Comparison of ENCODE assay signal across 28 cellular contexts in the genomic region with DNA sequence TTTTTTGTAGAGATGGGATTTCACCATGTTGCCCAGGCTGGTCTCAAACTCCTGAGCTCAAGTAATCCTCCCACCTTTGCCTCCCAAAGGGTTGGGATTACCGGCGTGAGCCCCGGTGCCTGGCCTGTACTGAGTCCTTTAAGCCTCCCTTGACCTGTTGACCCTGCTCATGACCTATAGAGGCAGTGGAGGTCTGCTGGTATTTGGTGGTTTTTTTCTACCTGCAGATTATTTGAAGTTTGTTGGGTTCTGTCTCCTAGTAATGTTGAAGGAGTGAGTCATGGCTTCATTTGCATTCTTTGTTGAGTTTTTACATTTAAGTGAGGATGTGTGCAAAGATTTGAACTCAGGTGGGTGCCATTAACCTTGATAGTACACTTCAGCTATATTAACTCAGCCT. TPM values are rescaled to one million over a fixed set of nuclear protein-coding genes. Genes with fewer than 3 reads are reported as not detected.
DNase-seq lines count a peak whose midpoint lies in the region; ATAC-seq, FAIRE-seq and TF ChIP-seq lines count a peak whose summit lies in the region.
"Had no signal": no experiment of that assay in that cellular context is flagged by ENCODE, and none has a peak within 500 bp of the region (broad histone marks: within the 10 kb centered on the region; RNA-seq: fewer than 3 reads in every experiment).

No MANE protein-coding gene starts in this region.

- H4K8ac ChIP-seq in H1 (ENCODE audit: extremely low read depth, insufficient read depth, low read length) (no peak overlapping the region), trophoblast cell (ENCODE audit: low read depth, low read length) (no peak overlapping the region)

- H2BK5ac ChIP-seq in H1 (ENCODE audit: low read depth, low read length) (no peak overlapping the region), trophoblast cell (ENCODE audit: low read depth, low read length, poor library complexity) (no peak overlapping the region)

- H3K9me3 ChIP-seq in heart right ventricle: no peaks in the 10 kb centered on the region
- H3K9me3 ChIP-seq in H1 (ENCODE audit: insufficient read depth in 2 of 2, low read depth in 1 of 2, low read length in 1 of 2): no peaks in the 10 kb centered on the region
- H3K9me3 ChIP-seq in trophoblast cell (ENCODE audit: insufficient read depth, low read depth, low read length): peaks cover 2% of the 10 kb centered on the region
- H3K9me3 ChIP-seq in T-helper 17 cell (ENCODE audit: control insufficient read depth, low read length, poor library complexity, severe bottlenecking): no peaks in the 10 kb centered on the region
- H3K9me3 ChIP-seq: BLaER1, HAP-1 had no signal

- H3K27ac Mint-ChIP-seq in T-helper 17 cell (no peak overlapping the region), CD14-positive monocyte (no peak overlapping the region)
- H3K27ac Mint-ChIP-seq: CD4-positive, alpha-beta T cell; HFFc6 had no signal

- TF ChIP-seq CTCF in heart right ventricle (IDR thresholded peaks at IDR 0.05) (no peak), H1 (IDR thresholded peaks at IDR 0.05; ENCODE audit: control extremely low read depth in 1 of 3, insufficient read depth in 1 of 3, low read depth in 1 of 3, low read length in 3 of 3) (no peak), CD14-positive monocyte (IDR thresholded peaks at IDR 0.05) (no peak)

- H2BK120ac ChIP-seq in H1 (replicated peaks; ENCODE audit: low read depth, low read length) (no peak overlapping the region), trophoblast cell (ENCODE audit: insufficient read depth, low read length, poor library complexity) (no peak overlapping the region)

- no peak for TF ChIP-seq EP300 in H1 (IDR thresholded peaks at IDR 0.05; ENCODE audit: borderline replicate concordance in 1 of 2, low read depth in 2 of 2, low read length in 2 of 2)

- H3K23ac ChIP-seq in H1 (ENCODE audit: insufficient read length) (no peak overlapping the region), trophoblast cell (ENCODE audit: low read length) (no peak overlapping the region)

- no peak for TF ChIP-seq POLR2A in H1 (IDR thresholded peaks at IDR 0.05; ENCODE audit: control extremely low read depth in 1 of 2, low read depth in 2 of 2, low read length in 2 of 2)

- no peak overlapping the region for H2BK15ac ChIP-seq in H1 (ENCODE audit: low read length)

- H3K79me2 ChIP-seq in H1 (ENCODE audit: control insufficient read depth in 1 of 2, insufficient read depth in 2 of 2, low read length in 2 of 2) (no peaks in the 10 kb centered on the region), trophoblast cell (ENCODE audit: control insufficient read depth, insufficient read depth, low read length, poor library complexity) (no peaks in the 10 kb centered on the region)

- H3K56ac ChIP-seq in H1 (replicated peaks; ENCODE audit: insufficient read length, low read depth, low read length): no peak overlapping the region

- TF ChIP-seq RAD21 in H1 (IDR thresholded peaks at IDR 0.05 in 1 of 2, conservative IDR thresholded peaks at IDR 0.05 in 1 of 2; ENCODE audit: low read depth in 2 of 2, low read length in 2 of 2): no peak

- H3K27me3 Mint-ChIP-seq in T-helper 17 cell: peaks cover 52% of the 10 kb centered on the region
- peaks cover 7 to 11% (median 9%) of the 10 kb centered on the region in 3 donors for H3K27me3 Mint-ChIP-seq in CD14-positive monocyte (ENCODE audit: low read depth in 3 of 3)

- no peak for FAIRE-seq in H1 (lab: Jason Lieb, UNC)
- FAIRE-seq: D721Med, G401.6, HTR-8/SVneo had no signal

- H3K4me3 Mint-ChIP-seq in T-helper 17 cell (no peak overlapping the region), CD14-positive monocyte (no peak overlapping the region)
- H3K4me3 Mint-ChIP-seq: CD4-positive, alpha-beta T cell; HFFc6 had no signal

- ATAC-seq in heart right ventricle (no peak), left cardiac atrium (no peak), T-helper 17 cell (no peak)

- H3K18ac ChIP-seq in H1 (ENCODE audit: extremely low read depth, low read length) (no peak overlapping the region), trophoblast cell (ENCODE audit: low read length) (no peak overlapping the region)

- no peak overlapping the region for H3K9ac ChIP-seq in H1 (replicated peaks in 1 of 4; ENCODE audit: extremely low read depth in 1 of 4, low read depth in 3 of 4, low read length in 3 of 4)
- H3K9ac ChIP-seq in trophoblast cell (ENCODE audit: low read length): no peak overlapping the region
- H3K9ac ChIP-seq: BLaER1, GM23248 had no signal

- H3K9me3 Mint-ChIP-seq in CD14-positive monocyte: no peaks in the 10 kb centered on the region
- H3K9me3 Mint-ChIP-seq: CD4-positive, alpha-beta T cell; HFFc6 had no signal

- H3K27me3 ChIP-seq in heart right ventricle (no peaks in the 10 kb centered on the region), H1 (replicated peaks in 1 of 4; ENCODE audit: control insufficient read depth in 3 of 4, extremely low read depth in 1 of 4, insufficient read depth in 3 of 4, low read length in 3 of 4) (no peaks in the 10 kb centered on the region), trophoblast cell (ENCODE audit: insufficient read depth, low read length) (no peaks in the 10 kb centered on the region)
- H3K27me3 ChIP-seq: BLaER1 had no signal

- H2BK20ac ChIP-seq in H1 (ENCODE audit: low read length): no peak overlapping the region

- H3K27ac ChIP-seq in heart right ventricle (peak overlapping the region in 9 of 10 donors; percentile 70 to 91 (median 86)), H1 (ENCODE audit: low read depth, low read length) (no peak overlapping the region), trophoblast cell (ENCODE audit: low read depth, low read length) (no peak overlapping the region)
- H3K27ac ChIP-seq: BLaER1, GM23248 had no signal

- H4K5ac ChIP-seq in H1 (ENCODE audit: insufficient read length, low read depth, low read length): no peak overlapping the region

- peaks cover 10 to 34% (median 22%) of the 10 kb centered on the region in 9 donors for H3K4me1 ChIP-seq in heart right ventricle
- no peaks in the 10 kb centered on the region for H3K4me1 ChIP-seq in H1 (replicated peaks in 1 of 4; ENCODE audit: control insufficient read depth in 3 of 4, insufficient read depth in 4 of 4, low read length in 3 of 4)
- H3K4me1 ChIP-seq in trophoblast cell (ENCODE audit: control insufficient read depth in 1 of 2, insufficient read depth in 2 of 2, low read length in 2 of 2): peaks cover 1 to 4% of the 10 kb centered on the region in 2 experiments
- H3K4me1 ChIP-seq: HAP-1 had no signal

- H3K79me1 ChIP-seq in H1 (ENCODE audit: low read depth, low read length) (no peaks in the 10 kb centered on the region), trophoblast cell (ENCODE audit: low read length) (no peaks in the 10 kb centered on the region)

- H3K4me2 ChIP-seq in H1 (ENCODE audit: insufficient read depth in 1 of 2, low read depth in 2 of 2, low read length in 2 of 2): no peak overlapping the region
- no peak overlapping the region for H3K4me2 ChIP-seq in trophoblast cell (ENCODE audit: low read length)
- H3K4me2 ChIP-seq: BLaER1 had no signal

- H2AFZ ChIP-seq in H1 (ENCODE audit: low read length) (no peak overlapping the region), trophoblast cell (ENCODE audit: insufficient read depth, low read length, poor library complexity) (no peak overlapping the region)
- H2AFZ ChIP-seq: GM23248 had no signal

- no peak overlapping the region for H3K4me3 ChIP-seq in heart right ventricle
- H3K4me3 ChIP-seq in H1 (ENCODE audit: extremely low read depth in 1 of 4, insufficient read depth in 2 of 4, low read depth in 3 of 4, low read length in 4 of 4): no peak overlapping the region
- H3K4me3 ChIP-seq in trophoblast cell (ENCODE audit: low read depth, low read length): no peak overlapping the region
- H3K4me3 ChIP-seq: BLaER1, GM23248, HAP-1 had no signal

- H4K91ac ChIP-seq in H1 (replicated peaks; ENCODE audit: insufficient read length, low read length) (no peak overlapping the region), trophoblast cell (ENCODE audit: low read depth, low read length) (no peak overlapping the region)

- no peak overlapping the region for H4K12ac ChIP-seq in trophoblast cell (ENCODE audit: low read depth, low read length)

- H2BK12ac ChIP-seq in H1 (ENCODE audit: low read depth, low read length) (no peak overlapping the region), trophoblast cell (ENCODE audit: low read length) (no peak overlapping the region)

- no peaks in the 10 kb centered on the region for H4K20me1 ChIP-seq in H1 (replicated peaks in 1 of 2; ENCODE audit: control insufficient read depth in 1 of 2, insufficient read depth in 2 of 2, low read length in 2 of 2)
- H4K20me1 ChIP-seq: BLaER1 had no signal

- H2AK5ac ChIP-seq in H1 (ENCODE audit: low read depth, low read length): no peak overlapping the region
- H2AK5ac ChIP-seq in trophoblast cell (ENCODE audit: low read length): no peak overlapping the region

- H3K36me3 ChIP-seq in heart right ventricle: no peaks in the 10 kb centered on the region
- no peaks in the 10 kb centered on the region for H3K36me3 ChIP-seq in H1 (ENCODE audit: control insufficient read depth in 2 of 4, insufficient read depth in 4 of 4, low read length in 3 of 4)
- no peaks in the 10 kb centered on the region for H3K36me3 ChIP-seq in trophoblast cell (ENCODE audit: control insufficient read depth in 1 of 2, insufficient read depth in 2 of 2, low read length in 2 of 2)
- H3K36me3 ChIP-seq: BLaER1, HAP-1 had no signal

- CTCF ChIA-PET in H1 (lab: Charles Lee; ENCODE audit: partially characterized antibody): interaction anchor here (0.8 to 5.0 kb wide), 9 partner anchors 8 to 70 kb away, joined by 3 to 32 read pairs (median 5); partner anchors contain the start of gene NPPA

- DNase-seq in heart right ventricle (no peak), left cardiac atrium (no peak), M059J (ENCODE audit: low read depth) (peak; percentile 27), H1 (ENCODE audit: low read depth in 1 of 2, low spot score in 2 of 2) (no peak), trophoblast cell (peak; percentile 12 to 87), T-helper 17 cell (no peak), T-helper 2 cell (no peak), CD14-positive monocyte (ENCODE audit: low spot score) (no peak)
- DNase-seq: CD4-positive, alpha-beta T cell; GM23248; HFFc6; KG1; NCI-H1092; NCI-H1417 treated with DMSO at 0.1 percent for 48 hours; NCI-H2029; NCI-H446 treated with DMSO at 0.1 percent for 48 hours; NCI-H526; NCI-H82; NK-92 treated with Interleukin-12 subunit alpha and Interleukin-12 subunit beta, amount 100 ng/mL, for 24 hours; RPMI8226; SHP77 treated with DMSO at 0.1 percent for 48 hours had no signal

- WGBS in heart right ventricle, 2 donors: 95 to 96% methylated on average over 3 of the region's 3 CpGs
- WGBS in H1 (ENCODE audit: extremely low coverage in 1 of 2, insufficient coverage in 1 of 2, insufficient read length in 1 of 2, insufficient replicate concordance in 2 of 2, low coverage in 1 of 2, low lambda C conversion rate in 2 of 2, missing lambda C conversion rate in 1 of 2), 2 experiments: 95% methylated on average over 3 of the region's 3 CpGs; no CpG with 5 or more reads in 1 of the 2 experiments
- no CpG with 5 or more reads among the region's 3 CpGs for WGBS in trophoblast cell (ENCODE audit: extremely low coverage, insufficient coverage, insufficient read length)

- POLR2A ChIA-PET in H1 (lab: Charles Lee; ENCODE audit: partially characterized antibody): interaction anchor here (7.1 kb wide), 1 partner anchor 35 kb away, joined by 47 read pairs; no protein-coding TSS in a partner anchor

- H3K23me2 ChIP-seq in H1 (ENCODE audit: low read depth, low read length): no peaks in the 10 kb centered on the region; the same call in 1 of the 2 replicates

- peaks cover 4% of the 10 kb centered on the region for H3K4me1 Mint-ChIP-seq in T-helper 17 cell
- H3K4me1 Mint-ChIP-seq in CD14-positive monocyte: no peaks in the 10 kb centered on the region

- H3K4ac ChIP-seq in H1 (replicated peaks; ENCODE audit: insufficient read length, low read depth, low read length): no peak overlapping the region
- no peak overlapping the region for H3K4ac ChIP-seq in trophoblast cell (ENCODE audit: low read depth, low read length)

- intact Hi-C loops in heart right ventricle (cut with DNase I) (no loop called here), left cardiac atrium (cut with DNase I) (no loop called here), CD14-positive monocyte (cut with micrococcal nuclease) (no loop called here)

- H3K14ac ChIP-seq in H1 (ENCODE audit: insufficient read length): no peak overlapping the region
- H3K14ac ChIP-seq in trophoblast cell (ENCODE audit: low read length): no peak overlapping the region

- H3K36me3 Mint-ChIP-seq in T-helper 17 cell (ENCODE audit: low read depth) (no peaks in the 10 kb centered on the region), CD14-positive monocyte (no peaks in the 10 kb centered on the region)

RNA-seq across cellular contexts. Expression of gene NPPB, which starts 14.7 kb away (rescaled TPM):
- total RNA-seq in heart right ventricle (1,000 to 10,000 TPM in 1 of 10 donors, 100 to 1,000 TPM in 5, 10 to 100 TPM in 1, 1 to 10 TPM in 3; 1.1 to 4,616 (median 291) TPM), left cardiac atrium (1,000 to 10,000 TPM in 1 of 2 donors, 100 to 1,000 TPM in 1; 368 to 4,414 TPM), T-helper 17 cell (not detected)
- polyA plus RNA-seq in heart right ventricle (over 10,000 TPM in 1 of 2 donors, 10 to 100 TPM in 1; 46.2 to 15,996 TPM), H1 (2011; rRNA removed) (0.36 and 0.77 TPM in 2 replicates), CD14-positive monocyte (not detected)
- 7.0 and 20.0 TPM in 2 replicates for total RNA-seq in M059J (2014; rRNA removed; shearing (Covaris generic))
- 0.91 and 1.2 TPM in 2 replicates for total RNA-seq in H1 (2021; fragmentation: NEBNext Ultra II Directional; extraction: Animal tissue kit (Norgen Biotek cat#: 25700))
- polyA plus RNA-seq in H1 (2011; cell fraction: cytosol; rRNA removed): 0.18 TPM
- polyA plus RNA-seq in H1 (2011; cell fraction: nucleus; rRNA removed): 0.19 TPM
- 0.27 to 0.49 TPM in 2 of 4 replicates, not detected in the others for polyA plus RNA-seq in H1 (2012, experiment 1 of 2)
- polyA plus RNA-seq in H1 (2012, experiment 2 of 2): 0.67 TPM
- 1.8 TPM for polyA plus RNA-seq in H1 (2013, experiment 1 of 2)
- 2.2 TPM for polyA plus RNA-seq in H1 (2013, experiment 2 of 2)
- polyA minus RNA-seq in H1 (2011; rRNA and poly(A)+ RNA removed): not detected in 2 replicates
- polyA minus RNA-seq in H1 (2011; cell fraction: cytosol; rRNA and poly(A)+ RNA removed): not detected
- not detected for polyA minus RNA-seq in H1 (2011; cell fraction: nucleus; rRNA and poly(A)+ RNA removed)
- 59.2 and 70.8 TPM in 2 replicates for polyA plus RNA-seq in trophoblast cell (2013)
- total RNA-seq: CD4-positive, alpha-beta T cell; GM23248; HFFc6 had no signal
- polyA plus RNA-seq: AG04450, GM23248 had no signal

RNA-seq across cellular contexts. Expression of gene NPPA, which starts 25.8 kb away (rescaled TPM):
- total RNA-seq in heart right ventricle (1,000 to 10,000 TPM in 2 of 10 donors, 100 to 1,000 TPM in 5, 10 to 100 TPM in 2, 1 to 10 TPM in 1; 5.8 to 2,762 (median 663) TPM), left cardiac atrium (over 10,000 TPM; 22,081 to 58,150 TPM), T-helper 17 cell (not detected)
- polyA plus RNA-seq in heart right ventricle (1,000 to 10,000 TPM in 1 of 2 donors, 10 to 100 TPM in 1; 16.4 to 2,201 TPM), H1 (2011; rRNA removed) (not detected in 2 replicates), CD14-positive monocyte (not detected)
- not detected in 2 replicates for total RNA-seq in M059J (2014; rRNA removed; shearing (Covaris generic))
- not detected in 2 replicates for total RNA-seq in H1 (2021; fragmentation: NEBNext Ultra II Directional; extraction: Animal tissue kit (Norgen Biotek cat#: 25700))
- not detected for polyA plus RNA-seq in H1 (2011; cell fraction: cytosol; rRNA removed)
- polyA plus RNA-seq in H1 (2011; cell fraction: nucleus; rRNA removed): not detected
- polyA plus RNA-seq in H1 (2012, experiment 1 of 2): 0.28 to 0.62 TPM in 2 of 4 replicates, not detected in the others
- polyA plus RNA-seq in H1 (2012, experiment 2 of 2): not detected
- polyA plus RNA-seq in H1 (2013, experiment 1 of 2): not detected
- polyA plus RNA-seq in H1 (2013, experiment 2 of 2): not detected
- polyA minus RNA-seq in H1 (2011; rRNA and poly(A)+ RNA removed): not detected in 2 replicates
- polyA minus RNA-seq in H1 (2011; cell fraction: cytosol; rRNA and poly(A)+ RNA removed): not detected
- not detected for polyA minus RNA-seq in H1 (2011; cell fraction: nucleus; rRNA and poly(A)+ RNA removed)
- not detected in 2 replicates for polyA plus RNA-seq in trophoblast cell (2013)
- total RNA-seq: A172; CD4-positive, alpha-beta T cell; GM23248; HFFc6 had no signal
- polyA plus RNA-seq: AG04450, GM23248 had no signal

RNA-seq across cellular contexts. Expression of gene KIAA2013, which starts 52.8 kb away (rescaled TPM):
- total RNA-seq in heart right ventricle (10 to 100 TPM; 35.5 to 47.8 (median 39.0) TPM), left cardiac atrium (10 to 100 TPM; 31.2 to 36.2 TPM), T-helper 17 cell (10 to 100 TPM; 17.5 to 20.6 TPM)
- polyA plus RNA-seq in heart right ventricle (10 to 100 TPM; 23.3 to 44.7 TPM), H1 (2011; rRNA removed) (114 and 120 TPM in 2 replicates), CD14-positive monocyte (10 to 100 TPM; 31.7 to 74.0 TPM)
- 78.4 and 109 TPM in 2 replicates for total RNA-seq in M059J (2014; rRNA removed; shearing (Covaris generic))
- 37.9 and 38.8 TPM in 2 replicates for total RNA-seq in H1 (2021; fragmentation: NEBNext Ultra II Directional; extraction: Animal tissue kit (Norgen Biotek cat#: 25700))
- 76.1 TPM for polyA plus RNA-seq in H1 (2011; cell fraction: cytosol; rRNA removed)
- 74.5 TPM for polyA plus RNA-seq in H1 (2011; cell fraction: nucleus; rRNA removed)
- polyA plus RNA-seq in H1 (2012, experiment 1 of 2): 19.4 to 35.8 TPM (median 34.2 TPM) in 4 replicates
- 38.0 TPM for polyA plus RNA-seq in H1 (2012, experiment 2 of 2)
- 43.1 TPM for polyA plus RNA-seq in H1 (2013, experiment 1 of 2)
- polyA plus RNA-seq in H1 (2013, experiment 2 of 2): 43.5 TPM
- polyA minus RNA-seq in H1 (2011; rRNA and poly(A)+ RNA removed): 28.4 and 31.5 TPM in 2 replicates
- 36.6 TPM for polyA minus RNA-seq in H1 (2011; cell fraction: cytosol; rRNA and poly(A)+ RNA removed)
- 25.4 TPM for polyA minus RNA-seq in H1 (2011; cell fraction: nucleus; rRNA and poly(A)+ RNA removed)
- 29.2 and 29.9 TPM in 2 replicates for polyA plus RNA-seq in trophoblast cell (2013)

Comparison
In these comparisons a context has a peak if more than half of its experiments do, and no peak if none do; other contexts are left out.
1. RNA of gene NPPA, which starts 25.8 kb away (total RNA-seq): 22,081 to 58,150 TPM in left cardiac atrium; 5.8 to 2,762 TPM in heart right ventricle, not detected in M059J, not detected in H1 and not detected in T-helper 17 cell; every median in the first group is over 4 times any median in the second.
2. DNase-seq: peak in M059J (single experiment) and trophoblast cell (2 of 2); none in heart right ventricle (0 of 2), left cardiac atrium (single experiment), H1 (0 of 2), T-helper 17 cell (0 of 3), T-helper 2 cell (0 of 5) and CD14-positive monocyte (single experiment).
3. H3K27ac ChIP-seq: peak in heart right ventricle (9 of 10); none in H1 (single experiment) and trophoblast cell (single experiment).